Comparison of ENCODE assay signal across 11 cellular contexts in genomic region chr6:130148181-130148580, GRCh38.
DNase-seq lines count a peak whose midpoint lies in the region; ATAC-seq and TF ChIP-seq lines count a peak whose summit lies in the region.
"Had no signal": no experiment of that assay in that cellular context is flagged by ENCODE, and none has a peak within 500 bp of the region (broad histone marks: within the 10 kb centered on the region; RNA-seq: fewer than 3 reads in every experiment).

No MANE protein-coding gene starts in this region.

- H3K4me1 ChIP-seq in DOHH2 (ENCODE audit: control insufficient read depth, low read length) (no peaks in the 10 kb centered on the region), iPS DF 6.9 (ENCODE audit: control insufficient read depth, insufficient read depth, low read length) (0 out of 2 replicates have a peak, but pooled peaks cover 2% of the 10 kb centered on the region), smooth muscle cell (ENCODE audit: low read depth) (no peaks in the 10 kb centered on the region)
- H3K4me1 ChIP-seq: spleen had no signal

- TF ChIP-seq CTCF in DOHH2 (IDR thresholded peaks at IDR 0.05; ENCODE audit: low read depth, low read length, poor library complexity, severe bottlenecking) (peak; percentile 59), smooth muscle cell (IDR thresholded peaks at IDR 0.05; ENCODE audit: borderline replicate concordance, insufficient read depth, poor library complexity, severe bottlenecking) (no peak)

- H3K9ac ChIP-seq in smooth muscle cell (ENCODE audit: low read depth) = no peak overlapping the region

- CTCF ChIA-PET in T-cell (lab: Charles Lee) = interaction anchor here in 1 of 2 donors (0.8 kb wide), 1 partner anchor 134 kb away, joined by 3 read pairs; no protein-coding TSS in a partner anchor

- H3K9me3 Mint-ChIP-seq in T-cell = no peaks in the 10 kb centered on the region

- H3K4me2 ChIP-seq in DOHH2 (ENCODE audit: low read length) (no peak overlapping the region), smooth muscle cell (no peak overlapping the region)

- no peaks in the 10 kb centered on the region for H3K79me2 ChIP-seq in DOHH2 (ENCODE audit: control insufficient read depth, low read length)
- H3K79me2 ChIP-seq in smooth muscle cell (ENCODE audit: low read depth) = no peaks in the 10 kb centered on the region

- H3K4me1 Mint-ChIP-seq in T-cell = peaks cover 0 to 3% (median 2%) of the 10 kb centered on the region in 3 donors

- no peaks in the 10 kb centered on the region for H3K27me3 Mint-ChIP-seq in T-cell
- H3K27me3 Mint-ChIP-seq: stimulated activated naive CD8-positive, alpha-beta T cell treated with anti-CD3 and anti-CD28 coated beads, Interleukin-15, Interleukin-2, amounts not matched to agents 100 ng/mL and 50 ng/mL, for 24 hours had no signal

- H4K20me1 ChIP-seq in DOHH2 (ENCODE audit: control insufficient read depth, insufficient read depth, low read depth, low read length) = no peaks in the 10 kb centered on the region
- no peaks in the 10 kb centered on the region for H4K20me1 ChIP-seq in smooth muscle cell (ENCODE audit: low read depth)

- ATAC-seq in HG03280 (IDR thresholded peaks at IDR 0.05; ENCODE audit: unreplicated experiment) = peak; percentile 58
- ATAC-seq in T-cell (replicated peaks in 1 of 4) = peak in 1 of 4 experiments; percentile 52

- peak overlapping the region; percentile 23 to 36 for H3K27ac Mint-ChIP-seq in T-cell
- H3K27ac Mint-ChIP-seq: stimulated activated naive CD8-positive, alpha-beta T cell treated with anti-CD3 and anti-CD28 coated beads, Interleukin-15, Interleukin-2, amounts not matched to agents 100 ng/mL and 50 ng/mL, for 24 hours had no signal

- DNase-seq in T-cell (peak in 7 of 34 experiments; percentile 4 to 22 (median 13)), iPS DF 6.9 (ENCODE audit: low read depth, low spot score) (peak; percentile 18), NCI-H1436 (lab: John Stamatoyannopoulos, UW) (no peak), smooth muscle cell (lab: John Stamatoyannopoulos, UW; ENCODE audit: unreplicated experiment) (no peak), MG63 (no peak)
- DNase-seq in effector CD8-positive, alpha-beta T cell (lab: John Stamatoyannopoulos, UW) = no peak
- DNase-seq: spleen had no signal

- POLR2A ChIA-PET in T-cell (lab: Charles Lee) = no interaction called here

- H2AFZ ChIP-seq in smooth muscle cell (ENCODE audit: low read depth) = no peak overlapping the region

- no peaks in the 10 kb centered on the region for H3K36me3 ChIP-seq in DOHH2 (ENCODE audit: control insufficient read depth, low read length)
- H3K36me3 ChIP-seq in iPS DF 6.9 (ENCODE audit: control insufficient read depth, insufficient read depth, low read length) = no peaks in the 10 kb centered on the region
- no peaks in the 10 kb centered on the region for H3K36me3 ChIP-seq in smooth muscle cell (ENCODE audit: low read depth)
- no peaks in the 10 kb centered on the region for H3K36me3 ChIP-seq in MG63

- no peak overlapping the region for H3K4me3 Mint-ChIP-seq in T-cell
- H3K4me3 Mint-ChIP-seq: stimulated activated naive CD8-positive, alpha-beta T cell treated with anti-CD3 and anti-CD28 coated beads, Interleukin-15, Interleukin-2, amounts not matched to agents 100 ng/mL and 50 ng/mL, for 24 hours had no signal

- peaks cover 59% of the 10 kb centered on the region for H3K36me3 Mint-ChIP-seq in T-cell

- H3K27me3 ChIP-seq in DOHH2 (ENCODE audit: control insufficient read depth, low read length) (no peaks in the 10 kb centered on the region), iPS DF 6.9 (ENCODE audit: control insufficient read depth, insufficient read depth, low read length) (no peaks in the 10 kb centered on the region), smooth muscle cell (ENCODE audit: low read depth) (no peaks in the 10 kb centered on the region), MG63 (no peaks in the 10 kb centered on the region)
- H3K27me3 ChIP-seq: spleen had no signal

- H3F3A ChIP-seq in DOHH2 (ENCODE audit: control insufficient read depth, insufficient read depth) (no peaks in the 10 kb centered on the region), smooth muscle cell (ENCODE audit: low read depth) (no peaks in the 10 kb centered on the region)

- WGBS in iPS DF 6.9 (ENCODE audit: insufficient coverage, insufficient read length) = 100% methylated on average over 1 of the region's 7 CpGs
- 82% methylated on average over 7 of the region's 7 CpGs for WGBS in smooth muscle cell (ENCODE audit: low lambda C conversion rate)

- no peaks in the 10 kb centered on the region for H3K9me2 ChIP-seq in DOHH2 (replicated peaks; ENCODE audit: control insufficient read depth, low read length)

- H3K4me3 ChIP-seq in DOHH2 (ENCODE audit: low read length) (no peak overlapping the region), iPS DF 6.9 (ENCODE audit: low read length) (no peak overlapping the region), smooth muscle cell (no peak overlapping the region), MG63 (no peak overlapping the region)
- H3K4me3 ChIP-seq: spleen had no signal

- H3K27ac ChIP-seq in DOHH2 (ENCODE audit: low read depth, low read length) (no peak overlapping the region), iPS DF 6.9 (ENCODE audit: low read length) (no peak overlapping the region), smooth muscle cell (ENCODE audit: low read depth) (no peak overlapping the region)
- H3K27ac ChIP-seq: HL-60, spleen had no signal

- no peaks in the 10 kb centered on the region for H3K9me3 ChIP-seq in DOHH2 (ENCODE audit: control insufficient read depth, insufficient read depth, low read length)
- no peaks in the 10 kb centered on the region for H3K9me3 ChIP-seq in iPS DF 6.9 (ENCODE audit: control insufficient read depth, insufficient read depth, low read length)
- no peaks in the 10 kb centered on the region for H3K9me3 ChIP-seq in smooth muscle cell (replicated peaks; ENCODE audit: low read depth)
- H3K9me3 ChIP-seq in MG63 = no peaks in the 10 kb centered on the region
- H3K9me3 ChIP-seq: spleen had no signal
